Comparison of ENCODE assay signal across 26 cellular contexts in the genomic region with DNA sequence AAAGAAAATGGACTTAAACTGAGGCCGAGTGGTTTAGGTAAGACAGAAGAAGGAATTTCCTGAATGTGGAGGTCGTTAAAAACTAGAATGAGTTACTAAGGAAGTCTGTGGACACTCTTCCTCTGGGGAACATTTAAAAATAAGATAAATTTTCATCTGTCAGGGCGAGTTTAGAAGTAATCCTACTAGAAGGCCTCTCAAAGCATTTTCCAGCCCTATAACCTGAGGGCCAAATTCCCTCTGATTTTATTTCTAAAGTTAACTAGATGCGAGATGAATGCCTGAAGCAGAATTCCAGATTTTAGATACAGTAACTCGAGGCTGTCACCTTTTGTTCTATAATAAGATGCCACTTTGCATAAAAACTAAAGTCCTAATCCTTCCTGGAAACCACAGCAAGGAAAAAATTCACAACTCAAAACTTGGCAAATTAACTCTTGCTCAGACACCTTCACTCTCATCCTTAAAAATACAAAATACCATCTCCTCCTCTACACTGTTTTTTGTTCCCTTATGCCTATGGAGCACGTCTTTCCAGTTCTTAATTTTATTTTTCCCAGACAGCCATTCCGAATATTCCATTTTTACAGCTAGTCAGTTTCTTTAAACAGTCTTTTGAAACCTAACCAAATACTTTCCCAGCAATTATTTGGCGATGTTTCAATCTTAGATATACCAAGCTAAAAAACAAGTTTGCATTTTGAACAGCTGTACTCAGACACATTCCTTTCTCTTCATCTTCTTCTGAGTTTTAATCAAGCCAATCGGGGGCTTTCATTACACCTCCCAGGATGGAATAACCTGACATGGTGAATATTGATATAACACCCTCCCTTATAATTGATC.
DNase-seq lines count a peak whose midpoint lies in the region; ATAC-seq, FAIRE-seq and TF ChIP-seq lines count a peak whose summit lies in the region.
"Had no signal": no experiment of that assay in that cellular context is flagged by ENCODE, and none has a peak within 500 bp of the region (broad histone marks: within the 10 kb centered on the region; RNA-seq: fewer than 3 reads in every experiment).

No MANE protein-coding gene starts in this region.

- H3K27me3 Mint-ChIP-seq in effector memory CD8-positive, alpha-beta T cell, result peaks cover 10 to 13% of the 10 kb centered on the region in 2 donors

- no peak overlapping the region for H3K4me3 Mint-ChIP-seq in effector memory CD8-positive, alpha-beta T cell
- H3K4me3 Mint-ChIP-seq: activated CD4-positive, alpha-beta memory T cell treated with anti-CD3 and anti-CD28 coated beads, Interleukin-2, amount 10 ng/mL, durations not matched to agents 7 days and 5 days; CD8-positive, alpha-beta T cell; stimulated activated memory B cell treated with anti-CD40 and anti-IgM and Interleukin-4, amounts not matched to agents 10 μg/mL and 1 μg/mL and 100 μg/mL, for 72 hours; type B pancreatic cell had no signal

- TF ChIP-seq POLR2A in IMR-90 (IDR thresholded peaks at IDR 0.05; ENCODE audit: low read depth, low read length) (no peak), K562 (conservative IDR thresholded peaks at IDR 0.05) (no peak), stomach (IDR thresholded peaks at IDR 0.05) (no peak)

- DNase-seq in IMR-90, result no peak
- no peak for DNase-seq in K562 (ENCODE audit: extremely low read depth in 1 of 4, low spot score in 3 of 4)
- no peak for DNase-seq in mesendoderm
- no peak for DNase-seq in stomach
- no peak for DNase-seq in effector memory CD8-positive, alpha-beta T cell
- DNase-seq in NCI-H1092 treated with DMSO at 0.1 percent for 48 hours (lab: John Stamatoyannopoulos, UW), result no peak
- no peak for DNase-seq in HCEC 1CT
- DNase-seq: activated CD4-positive, alpha-beta memory T cell treated with anti-CD3 and anti-CD28 coated beads, Interleukin-2, amount 10 ng/mL, durations not matched to agents 7 days and 5 days; activated T-cell treated with anti-CD3 and anti-CD28 coated beads, Interleukin-2, amount 50 U/mL, for 1 hour; amniotic stem cell; caudate nucleus; CD8-positive, alpha-beta T cell; erythroblast; Karpas-422; left lung; NCI-H1105 treated with DMSO at 0.1 percent for 48 hours; NCI-H2081 treated with DMSO at 0.1 percent for 48 hours; NCI-H446 treated with DMSO at 0.1 percent for 48 hours; NK-92 treated with Interleukin-12 subunit alpha and Interleukin-12 subunit beta, amount 100 ng/mL, for 24 hours; nucleus accumbens; T-helper 2 cell had no signal

- H3K56ac ChIP-seq in IMR-90 (ENCODE audit: extremely low read depth, insufficient read depth, low read length) (no peak overlapping the region), mesendoderm (ENCODE audit: low read length) (no peak overlapping the region)

- H3K36me3 Mint-ChIP-seq in effector memory CD8-positive, alpha-beta T cell (ENCODE audit: insufficient read depth), result peaks cover 7% of the 10 kb centered on the region
- H3K36me3 Mint-ChIP-seq: CD8-positive, alpha-beta T cell; stimulated activated memory B cell treated with anti-CD40 and anti-IgM and Interleukin-4, amounts not matched to agents 10 μg/mL and 1 μg/mL and 100 μg/mL, for 72 hours; type B pancreatic cell had no signal

- WGBS in IMR-90 (ENCODE audit: extremely low coverage in 2 of 2, insufficient read length in 1 of 2), 2 experiments, result 0% methylated on average over 2 of the region's 9 CpGs; no CpG with 5 or more reads in 1 of the 2 experiments
- 24% methylated on average over 9 of the region's 9 CpGs for WGBS in K562 (ENCODE audit: insufficient coverage, low coverage, missing lambda C conversion rate)
- no CpG with 5 or more reads among the region's 9 CpGs for WGBS in mesendoderm (ENCODE audit: extremely low coverage, insufficient coverage, low lambda C conversion rate)
- WGBS in stomach, 5 donors, result 29 to 51% (median 42%) methylated on average over 9 of the region's 9 CpGs

- H3K9me3 ChIP-seq in IMR-90 (ENCODE audit: control insufficient read depth, insufficient read depth, low read length), result peaks cover 1% of the 10 kb centered on the region; the same call in 1 of the 2 replicates
- H3K9me3 ChIP-seq in K562 (replicated peaks; ENCODE audit: control insufficient read depth, insufficient read depth, low read depth, low read length), result 0 out of 2 replicates have a peak, but pooled peaks cover 2% of the 10 kb centered on the region
- no peaks in the 10 kb centered on the region for H3K9me3 ChIP-seq in stomach
- H3K9me3 ChIP-seq: left lung had no signal

- H3K4ac ChIP-seq in IMR-90 (ENCODE audit: low read depth, low read length) (no peak overlapping the region), mesendoderm (ENCODE audit: low read depth, low read length) (no peak overlapping the region)

- no peaks in the 10 kb centered on the region for H4K20me1 ChIP-seq in IMR-90 (ENCODE audit: insufficient read depth, low read length)
- H4K20me1 ChIP-seq in K562 (replicated peaks; ENCODE audit: control insufficient read depth, insufficient read depth, low read length), result no peaks in the 10 kb centered on the region

- H4K91ac ChIP-seq in IMR-90 (ENCODE audit: insufficient read depth, low read depth, low read length), result no peak overlapping the region

- dilution Hi-C loops in IMR-90 (cut with HindIII; ENCODE audit: low sequenced_read_pairs, unreplicated experiment), result no loop called here

- H3K4me1 Mint-ChIP-seq in effector memory CD8-positive, alpha-beta T cell (ENCODE audit: low read depth in 2 of 2), result no peaks in the 10 kb centered on the region
- H3K4me1 Mint-ChIP-seq: activated CD4-positive, alpha-beta memory T cell treated with anti-CD3 and anti-CD28 coated beads, Interleukin-2, amount 10 ng/mL, durations not matched to agents 7 days and 5 days; stimulated activated memory B cell treated with anti-CD40 and anti-IgM and Interleukin-4, amounts not matched to agents 10 μg/mL and 1 μg/mL and 100 μg/mL, for 72 hours had no signal

- no peak overlapping the region for H3K4me3 ChIP-seq in IMR-90 (ENCODE audit: insufficient read depth, low read depth, low read length)
- H3K4me3 ChIP-seq in K562, result no peak overlapping the region
- no peak overlapping the region for H3K4me3 ChIP-seq in mesendoderm (ENCODE audit: low read length)
- no peak overlapping the region for H3K4me3 ChIP-seq in stomach
- H3K4me3 ChIP-seq: left lung had no signal

- H3K36me3 ChIP-seq in IMR-90 (ENCODE audit: control insufficient read depth, insufficient read depth, low read length) (no peaks in the 10 kb centered on the region), K562 (ENCODE audit: control insufficient read depth, insufficient read depth, low read length) (no peaks in the 10 kb centered on the region), mesendoderm (ENCODE audit: control insufficient read depth, insufficient read depth, low read length) (no peaks in the 10 kb centered on the region), stomach (no peaks in the 10 kb centered on the region)
- H3K36me3 ChIP-seq: left lung had no signal

- H3K9me3 Mint-ChIP-seq in effector memory CD8-positive, alpha-beta T cell, result no peaks in the 10 kb centered on the region
- H3K9me3 Mint-ChIP-seq: activated CD4-positive, alpha-beta memory T cell treated with anti-CD3 and anti-CD28 coated beads, Interleukin-2, amount 10 ng/mL, durations not matched to agents 7 days and 5 days; CD8-positive, alpha-beta T cell; stimulated activated memory B cell treated with anti-CD40 and anti-IgM and Interleukin-4, amounts not matched to agents 10 μg/mL and 1 μg/mL and 100 μg/mL, for 72 hours had no signal

- H2AFZ ChIP-seq in IMR-90 (replicated peaks; ENCODE audit: low read length, poor library complexity) (no peak overlapping the region), K562 (ENCODE audit: low read depth, low read length) (0 out of 2 replicates have a peak overlapping the region, but pooled peaks have one; percentile 97)

- no peaks in the 10 kb centered on the region for H3K79me2 ChIP-seq in K562 (ENCODE audit: control insufficient read depth, insufficient read depth, low read length)
- H3K79me2 ChIP-seq in mesendoderm (ENCODE audit: control insufficient read depth, insufficient read depth, low read length), result no peaks in the 10 kb centered on the region

- peaks cover 2% of the 10 kb centered on the region; the same call in 1 of the 2 replicates for H3K27me3 ChIP-seq in IMR-90 (ENCODE audit: control insufficient read depth, insufficient read depth, low read length)
- no peaks in the 10 kb centered on the region for H3K27me3 ChIP-seq in K562 (ENCODE audit: control insufficient read depth in 2 of 2, insufficient read depth in 2 of 2, low read length in 2 of 2)
- no peaks in the 10 kb centered on the region for H3K27me3 ChIP-seq in mesendoderm (ENCODE audit: insufficient read depth, low read length, poor library complexity)
- H3K27me3 ChIP-seq in stomach, result no peaks in the 10 kb centered on the region

- TF ChIP-seq CTCF in IMR-90 (conservative IDR thresholded peaks at IDR 0.05; ENCODE audit: low read depth, low read length) (no peak), K562 (IDR thresholded peaks at IDR 0.05 in 2 of 3, conservative IDR thresholded peaks at IDR 0.05 in 1 of 3; ENCODE audit: insufficient read depth in 2 of 3, low read depth in 1 of 3, low read length in 3 of 3) (no peak), stomach (IDR thresholded peaks at IDR 0.05) (no peak)

- H3K18ac ChIP-seq in IMR-90 (ENCODE audit: low read depth, low read length) (peak overlapping the region; percentile 59; the same call in 1 of the 2 replicates), mesendoderm (ENCODE audit: low read length) (no peak overlapping the region)

- H2BK120ac ChIP-seq in IMR-90 (ENCODE audit: low read depth, low read length), result no peak overlapping the region
- H2BK120ac ChIP-seq in mesendoderm (ENCODE audit: low read depth, low read length), result no peak overlapping the region

- H4K5ac ChIP-seq in IMR-90 (ENCODE audit: low read depth, low read length) (no peak overlapping the region; the same call in 1 of the 2 replicates), mesendoderm (ENCODE audit: low read length) (no peak overlapping the region)

- peak overlapping the region; percentile 84; the same call in 1 of the 2 replicates for H3K27ac ChIP-seq in IMR-90 (ENCODE audit: insufficient read depth, low read length)
- no peak overlapping the region for H3K27ac ChIP-seq in K562 (ENCODE audit: extremely low read depth, low read depth, low read length)
- no peak overlapping the region for H3K27ac ChIP-seq in mesendoderm (ENCODE audit: low read depth, low read length)
- peak overlapping the region in 4 of 5 donors; percentile 21 to 69 (median 56) for H3K27ac ChIP-seq in stomach

- H3K9me1 ChIP-seq in IMR-90 (ENCODE audit: insufficient read depth, low read length) (no peaks in the 10 kb centered on the region), K562 (ENCODE audit: control insufficient read depth, insufficient read depth, low read length) (no peaks in the 10 kb centered on the region)

- H3K14ac ChIP-seq in IMR-90 (replicated peaks; ENCODE audit: low read depth, low read length), result no peak overlapping the region

- H3K4me1 ChIP-seq in IMR-90 (ENCODE audit: control insufficient read depth, insufficient read depth, low read length) (peaks cover 7% of the 10 kb centered on the region; the same call in 1 of the 2 replicates), K562 (replicated peaks in 1 of 2; ENCODE audit: control insufficient read depth in 2 of 2, insufficient read depth in 2 of 2, low read length in 2 of 2) (peaks cover under 1 to 31% of the 10 kb centered on the region in 2 experiments; a peak in 4 of 5 replicates), mesendoderm (ENCODE audit: control insufficient read depth, low read depth, low read length) (peaks cover 10% of the 10 kb centered on the region), stomach (peaks cover 0 to 17% (median 7%) of the 10 kb centered on the region in 4 donors)

- no peak overlapping the region for H3K9ac ChIP-seq in IMR-90 (ENCODE audit: low read depth, low read length)
- no peak overlapping the region for H3K9ac ChIP-seq in K562 (ENCODE audit: insufficient read depth in 1 of 2, low read depth in 2 of 2, low read length in 2 of 2)
- H3K9ac ChIP-seq in mesendoderm (ENCODE audit: low read length), result no peak overlapping the region

- H3K27ac Mint-ChIP-seq in effector memory CD8-positive, alpha-beta T cell, result no peak overlapping the region
- H3K27ac Mint-ChIP-seq: activated CD4-positive, alpha-beta memory T cell treated with anti-CD3 and anti-CD28 coated beads, Interleukin-2, amount 10 ng/mL, durations not matched to agents 7 days and 5 days; CD8-positive, alpha-beta T cell; stimulated activated memory B cell treated with anti-CD40 and anti-IgM and Interleukin-4, amounts not matched to agents 10 μg/mL and 1 μg/mL and 100 μg/mL, for 72 hours; type B pancreatic cell had no signal

- TF ChIP-seq EP300 in K562 (IDR thresholded peaks at IDR 0.05; ENCODE audit: low read length), result no peak
- no peak for TF ChIP-seq EP300 in stomach (IDR thresholded peaks at IDR 0.05)

- H4K8ac ChIP-seq in IMR-90 (ENCODE audit: low read depth in 2 of 2, low read length in 2 of 2) (no peak overlapping the region), mesendoderm (ENCODE audit: low read depth, low read length) (no peak overlapping the region)

- CTCF ChIA-PET in IMR-90 (lab: Yijun Ruan, JAX), result no interaction called here
- CTCF ChIA-PET in K562 (lab: Yijun Ruan, JAX; ENCODE audit: low intra/inter-chr PET ratio), result no interaction called here

- TF ChIP-seq RAD21 in IMR-90 (IDR thresholded peaks at IDR 0.05; ENCODE audit: low read length) (no peak), K562 (CRISPR knock-in tag; conservative IDR thresholded peaks at IDR 0.05 in 1 of 2, IDR thresholded peaks at IDR 0.05 in 1 of 2) (no peak)

- no peaks in the 10 kb centered on the region for H3K79me1 ChIP-seq in IMR-90 (ENCODE audit: low read depth in 1 of 2, low read length in 2 of 2)
- no peaks in the 10 kb centered on the region for H3K79me1 ChIP-seq in mesendoderm (ENCODE audit: low read length)

- in situ Hi-C loops in IMR-90 (cut with MboI; ENCODE audit: low sequenced_read_pairs), result no loop called here
- in situ Hi-C loops in K562 (cut with MboI), result no loop called here

- no peak for FAIRE-seq in K562 (lab: Jason Lieb, UNC)
- FAIRE-seq: H54 had no signal

- ATAC-seq in IMR-90 (ENCODE audit: low read depth), result no peak; the same call in 1 of the 2 replicates
- no peak for ATAC-seq in K562
- no peak for ATAC-seq in HG02678 (IDR thresholded peaks at IDR 0.05; ENCODE audit: unreplicated experiment)
- ATAC-seq in effector memory CD8-positive, alpha-beta T cell (replicated peaks), result no peak
- ATAC-seq: CD8-positive, alpha-beta T cell; left lung; Panc1; stimulated activated memory B cell treated with anti-CD40 and anti-IgM and Interleukin-4, amounts not matched to agents 10 μg/mL and 1 μg/mL and 100 μg/mL, for 72 hours had no signal

- no peak overlapping the region for H2AK9ac ChIP-seq in IMR-90 (replicated peaks; ENCODE audit: low read depth, low read length, poor library complexity)

- no peak overlapping the region for H2BK20ac ChIP-seq in IMR-90 (ENCODE audit: low read depth, low read length)

- H2AK5ac ChIP-seq in IMR-90 (ENCODE audit: low read depth, low read length), result no peak overlapping the region
- no peak overlapping the region for H2AK5ac ChIP-seq in mesendoderm (ENCODE audit: low read length)

- BruUV-seq in IMR-90 (replicated peaks; lab: Mats Ljungman, UMichigan) (no TSS peak), K562 (replicated peaks; lab: Mats Ljungman, UMichigan) (no TSS peak)

- H3K4me2 ChIP-seq in IMR-90 (ENCODE audit: low read depth, low read length) (no peak overlapping the region; the same call in 1 of the 2 replicates), K562 (ENCODE audit: insufficient read depth, low read length) (no peak overlapping the region), mesendoderm (ENCODE audit: low read length) (no peak overlapping the region)

- intact Hi-C loops in IMR-90 (cut with micrococcal nuclease) (no loop called here), K562 (cut with micrococcal nuclease) (no loop called here), stomach (cut with DNase I; ENCODE audit: low total_unique reads) (no loop called here)

- H2BK5ac ChIP-seq in IMR-90 (ENCODE audit: low read depth, low read length, poor library complexity, severe bottlenecking) (no peak overlapping the region), mesendoderm (ENCODE audit: low read length) (no peak overlapping the region)

- no peak overlapping the region for H3K23ac ChIP-seq in IMR-90 (ENCODE audit: low read depth, low read length)
- no peak overlapping the region for H3K23ac ChIP-seq in mesendoderm (ENCODE audit: low read length)

- no peak overlapping the region for H2BK15ac ChIP-seq in IMR-90 (ENCODE audit: low read depth, low read length)
- H2BK15ac ChIP-seq in mesendoderm (replicated peaks; ENCODE audit: low read depth), result peak overlapping the region; percentile 78

- POLR2A ChIA-PET in IMR-90 (lab: Charles Lee; ENCODE audit: unreplicated experiment) (no interaction called here), K562 (lab: Yijun Ruan, JAX) (no interaction called here)

Comparison
In these comparisons a context has a peak if more than half of its experiments do, and no peak if none do; other contexts are left out.
1. H3K27ac ChIP-seq: peak in IMR-90 (single experiment) and stomach (4 of 5); none in K562 (single experiment) and mesendoderm (single experiment).